Comparison of ENCODE assay signal across 2 cellular contexts in the genomic region with DNA sequence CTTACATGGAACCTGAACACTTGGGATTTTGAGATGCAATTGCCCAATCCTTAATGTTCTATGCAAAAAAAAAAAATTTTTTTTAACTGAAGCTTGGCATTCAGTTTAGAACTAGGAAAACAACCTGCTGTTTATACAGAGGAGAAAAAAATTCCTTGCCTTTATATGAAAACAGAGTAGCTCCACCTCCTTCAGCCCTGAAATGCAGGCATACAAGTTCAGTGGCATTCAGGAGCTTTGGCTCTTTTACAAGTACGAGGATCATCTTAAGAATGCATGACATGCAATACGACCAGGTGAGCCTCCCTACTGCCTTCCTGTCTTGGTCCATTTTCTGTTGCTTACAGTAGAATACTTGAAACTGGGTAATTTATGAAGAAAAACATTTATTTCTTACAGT.
TF ChIP-seq lines count a peak whose summit lies in the region.

No MANE protein-coding gene starts in this region.

TF ChIP-seq in WTC11, 78 proteins besides CTCF, POLR2A, EP300 and RAD21 (continued from another document):
- TF ChIP-seq, protein P1, sequence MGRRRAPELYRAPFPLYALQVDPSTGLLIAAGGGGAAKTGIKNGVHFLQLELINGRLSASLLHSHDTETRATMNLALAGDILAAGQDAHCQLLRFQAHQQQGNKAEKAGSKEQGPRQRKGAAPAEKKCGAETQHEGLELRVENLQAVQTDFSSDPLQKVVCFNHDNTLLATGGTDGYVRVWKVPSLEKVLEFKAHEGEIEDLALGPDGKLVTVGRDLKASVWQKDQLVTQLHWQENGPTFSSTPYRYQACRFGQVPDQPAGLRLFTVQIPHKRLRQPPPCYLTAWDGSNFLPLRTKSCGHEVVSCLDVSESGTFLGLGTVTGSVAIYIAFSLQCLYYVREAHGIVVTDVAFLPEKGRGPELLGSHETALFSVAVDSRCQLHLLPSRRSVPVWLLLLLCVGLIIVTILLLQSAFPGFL (CRISPR knock-in tag; IDR thresholded peaks at IDR 0.05; ENCODE audit: borderline replicate concordance) = no peak
- TF ChIP-seq, protein P2, sequence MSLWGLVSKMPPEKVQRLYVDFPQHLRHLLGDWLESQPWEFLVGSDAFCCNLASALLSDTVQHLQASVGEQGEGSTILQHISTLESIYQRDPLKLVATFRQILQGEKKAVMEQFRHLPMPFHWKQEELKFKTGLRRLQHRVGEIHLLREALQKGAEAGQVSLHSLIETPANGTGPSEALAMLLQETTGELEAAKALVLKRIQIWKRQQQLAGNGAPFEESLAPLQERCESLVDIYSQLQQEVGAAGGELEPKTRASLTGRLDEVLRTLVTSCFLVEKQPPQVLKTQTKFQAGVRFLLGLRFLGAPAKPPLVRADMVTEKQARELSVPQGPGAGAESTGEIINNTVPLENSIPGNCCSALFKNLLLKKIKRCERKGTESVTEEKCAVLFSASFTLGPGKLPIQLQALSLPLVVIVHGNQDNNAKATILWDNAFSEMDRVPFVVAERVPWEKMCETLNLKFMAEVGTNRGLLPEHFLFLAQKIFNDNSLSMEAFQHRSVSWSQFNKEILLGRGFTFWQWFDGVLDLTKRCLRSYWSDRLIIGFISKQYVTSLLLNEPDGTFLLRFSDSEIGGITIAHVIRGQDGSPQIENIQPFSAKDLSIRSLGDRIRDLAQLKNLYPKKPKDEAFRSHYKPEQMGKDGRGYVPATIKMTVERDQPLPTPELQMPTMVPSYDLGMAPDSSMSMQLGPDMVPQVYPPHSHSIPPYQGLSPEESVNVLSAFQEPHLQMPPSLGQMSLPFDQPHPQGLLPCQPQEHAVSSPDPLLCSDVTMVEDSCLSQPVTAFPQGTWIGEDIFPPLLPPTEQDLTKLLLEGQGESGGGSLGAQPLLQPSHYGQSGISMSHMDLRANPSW (CRISPR knock-in tag; conservative IDR thresholded peaks at IDR 0.05; ENCODE audit: low read depth) = no peak
- TF ChIP-seq, protein P3, sequence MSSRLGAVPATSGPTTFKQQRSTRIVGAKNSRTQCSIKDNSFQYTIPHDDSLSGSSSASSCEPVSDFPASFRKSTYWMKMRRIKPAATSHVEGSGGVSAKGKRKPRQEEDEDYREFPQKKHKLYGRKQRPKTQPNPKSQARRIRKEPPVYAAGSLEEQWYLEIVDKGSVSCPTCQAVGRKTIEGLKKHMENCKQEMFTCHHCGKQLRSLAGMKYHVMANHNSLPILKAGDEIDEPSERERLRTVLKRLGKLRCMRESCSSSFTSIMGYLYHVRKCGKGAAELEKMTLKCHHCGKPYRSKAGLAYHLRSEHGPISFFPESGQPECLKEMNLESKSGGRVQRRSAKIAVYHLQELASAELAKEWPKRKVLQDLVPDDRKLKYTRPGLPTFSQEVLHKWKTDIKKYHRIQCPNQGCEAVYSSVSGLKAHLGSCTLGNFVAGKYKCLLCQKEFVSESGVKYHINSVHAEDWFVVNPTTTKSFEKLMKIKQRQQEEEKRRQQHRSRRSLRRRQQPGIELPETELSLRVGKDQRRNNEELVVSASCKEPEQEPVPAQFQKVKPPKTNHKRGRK (CRISPR knock-in tag; IDR thresholded peaks at IDR 0.05; ENCODE audit: borderline replicate concordance) = no peak
- no peak for TF ChIP-seq GTF2I (CRISPR knock-in tag; conservative IDR thresholded peaks at IDR 0.05)
- TF ChIP-seq FOXK1 (CRISPR knock-in tag; IDR thresholded peaks at IDR 0.05) = no peak
- no peak for TF ChIP-seq ZNF317 (CRISPR knock-in tag; IDR thresholded peaks at IDR 0.05; ENCODE audit: borderline replicate concordance, low read depth)
- TF ChIP-seq ATF1 (CRISPR knock-in tag; IDR thresholded peaks at IDR 0.05) = no peak
- no peak for TF ChIP-seq SP1 (CRISPR knock-in tag; conservative IDR thresholded peaks at IDR 0.05)
- no peak for TF ChIP-seq FOXJ3 (CRISPR knock-in tag; IDR thresholded peaks at IDR 0.05; ENCODE audit: borderline replicate concordance)
- TF ChIP-seq, protein P4, sequence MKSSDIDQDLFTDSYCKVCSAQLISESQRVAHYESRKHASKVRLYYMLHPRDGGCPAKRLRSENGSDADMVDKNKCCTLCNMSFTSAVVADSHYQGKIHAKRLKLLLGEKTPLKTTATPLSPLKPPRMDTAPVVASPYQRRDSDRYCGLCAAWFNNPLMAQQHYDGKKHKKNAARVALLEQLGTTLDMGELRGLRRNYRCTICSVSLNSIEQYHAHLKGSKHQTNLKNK (CRISPR knock-in tag; IDR thresholded peaks at IDR 0.05) = no peak
- TF ChIP-seq, protein P5, sequence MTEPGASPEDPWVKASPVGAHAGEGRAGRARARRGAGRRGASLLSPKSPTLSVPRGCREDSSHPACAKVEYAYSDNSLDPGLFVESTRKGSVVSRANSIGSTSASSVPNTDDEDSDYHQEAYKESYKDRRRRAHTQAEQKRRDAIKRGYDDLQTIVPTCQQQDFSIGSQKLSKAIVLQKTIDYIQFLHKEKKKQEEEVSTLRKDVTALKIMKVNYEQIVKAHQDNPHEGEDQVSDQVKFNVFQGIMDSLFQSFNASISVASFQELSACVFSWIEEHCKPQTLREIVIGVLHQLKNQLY (CRISPR knock-in tag; IDR thresholded peaks at IDR 0.05) = no peak
- TF ChIP-seq, protein P6, sequence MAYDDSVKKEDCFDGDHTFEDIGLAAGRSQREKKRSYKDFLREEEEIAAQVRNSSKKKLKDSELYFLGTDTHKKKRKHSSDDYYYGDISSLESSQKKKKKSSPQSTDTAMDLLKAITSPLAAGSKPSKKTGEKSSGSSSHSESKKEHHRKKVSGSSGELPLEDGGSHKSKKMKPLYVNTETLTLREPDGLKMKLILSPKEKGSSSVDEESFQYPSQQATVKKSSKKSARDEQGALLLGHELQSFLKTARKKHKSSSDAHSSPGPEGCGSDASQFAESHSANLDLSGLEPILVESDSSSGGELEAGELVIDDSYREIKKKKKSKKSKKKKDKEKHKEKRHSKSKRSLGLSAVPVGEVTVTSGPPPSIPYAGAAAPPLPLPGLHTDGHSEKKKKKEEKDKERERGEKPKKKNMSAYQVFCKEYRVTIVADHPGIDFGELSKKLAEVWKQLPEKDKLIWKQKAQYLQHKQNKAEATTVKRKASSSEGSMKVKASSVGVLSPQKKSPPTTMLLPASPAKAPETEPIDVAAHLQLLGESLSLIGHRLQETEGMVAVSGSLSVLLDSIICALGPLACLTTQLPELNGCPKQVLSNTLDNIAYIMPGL (CRISPR knock-in tag; IDR thresholded peaks at IDR 0.05) = no peak
- TF ChIP-seq, protein P7, sequence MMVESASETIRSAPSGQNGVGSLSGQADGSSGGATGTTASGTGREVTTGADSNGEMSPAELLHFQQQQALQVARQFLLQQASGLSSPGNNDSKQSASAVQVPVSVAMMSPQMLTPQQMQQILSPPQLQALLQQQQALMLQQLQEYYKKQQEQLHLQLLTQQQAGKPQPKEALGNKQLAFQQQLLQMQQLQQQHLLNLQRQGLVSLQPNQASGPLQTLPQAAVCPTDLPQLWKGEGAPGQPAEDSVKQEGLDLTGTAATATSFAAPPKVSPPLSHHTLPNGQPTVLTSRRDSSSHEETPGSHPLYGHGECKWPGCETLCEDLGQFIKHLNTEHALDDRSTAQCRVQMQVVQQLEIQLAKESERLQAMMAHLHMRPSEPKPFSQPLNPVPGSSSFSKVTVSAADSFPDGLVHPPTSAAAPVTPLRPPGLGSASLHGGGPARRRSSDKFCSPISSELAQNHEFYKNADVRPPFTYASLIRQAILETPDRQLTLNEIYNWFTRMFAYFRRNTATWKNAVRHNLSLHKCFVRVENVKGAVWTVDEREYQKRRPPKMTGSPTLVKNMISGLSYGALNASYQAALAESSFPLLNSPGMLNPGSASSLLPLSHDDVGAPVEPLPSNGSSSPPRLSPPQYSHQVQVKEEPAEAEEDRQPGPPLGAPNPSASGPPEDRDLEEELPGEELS (CRISPR knock-in tag; IDR thresholded peaks at IDR 0.05) = no peak

TF ChIP-seq in SK-N-SH treated with all-trans-retinoic acid at 6 μM for 48 hours, 23 proteins besides CTCF, POLR2A, EP300 and RAD21 (continued from another document):
- TF ChIP-seq, protein P8, sequence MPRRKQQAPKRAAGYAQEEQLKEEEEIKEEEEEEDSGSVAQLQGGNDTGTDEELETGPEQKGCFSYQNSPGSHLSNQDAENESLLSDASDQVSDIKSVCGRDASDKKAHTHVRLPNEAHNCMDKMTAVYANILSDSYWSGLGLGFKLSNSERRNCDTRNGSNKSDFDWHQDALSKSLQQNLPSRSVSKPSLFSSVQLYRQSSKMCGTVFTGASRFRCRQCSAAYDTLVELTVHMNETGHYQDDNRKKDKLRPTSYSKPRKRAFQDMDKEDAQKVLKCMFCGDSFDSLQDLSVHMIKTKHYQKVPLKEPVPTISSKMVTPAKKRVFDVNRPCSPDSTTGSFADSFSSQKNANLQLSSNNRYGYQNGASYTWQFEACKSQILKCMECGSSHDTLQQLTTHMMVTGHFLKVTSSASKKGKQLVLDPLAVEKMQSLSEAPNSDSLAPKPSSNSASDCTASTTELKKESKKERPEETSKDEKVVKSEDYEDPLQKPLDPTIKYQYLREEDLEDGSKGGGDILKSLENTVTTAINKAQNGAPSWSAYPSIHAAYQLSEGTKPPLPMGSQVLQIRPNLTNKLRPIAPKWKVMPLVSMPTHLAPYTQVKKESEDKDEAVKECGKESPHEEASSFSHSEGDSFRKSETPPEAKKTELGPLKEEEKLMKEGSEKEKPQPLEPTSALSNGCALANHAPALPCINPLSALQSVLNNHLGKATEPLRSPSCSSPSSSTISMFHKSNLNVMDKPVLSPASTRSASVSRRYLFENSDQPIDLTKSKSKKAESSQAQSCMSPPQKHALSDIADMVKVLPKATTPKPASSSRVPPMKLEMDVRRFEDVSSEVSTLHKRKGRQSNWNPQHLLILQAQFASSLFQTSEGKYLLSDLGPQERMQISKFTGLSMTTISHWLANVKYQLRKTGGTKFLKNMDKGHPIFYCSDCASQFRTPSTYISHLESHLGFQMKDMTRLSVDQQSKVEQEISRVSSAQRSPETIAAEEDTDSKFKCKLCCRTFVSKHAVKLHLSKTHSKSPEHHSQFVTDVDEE (CRISPR knock-in tag; IDR thresholded peaks at IDR 0.05) = no peak
- TF ChIP-seq ARNTL (CRISPR knock-in tag; IDR thresholded peaks at IDR 0.05; ENCODE audit: borderline replicate concordance, low read depth) = no peak
- TF ChIP-seq GLIS3 (CRISPR knock-in tag; IDR thresholded peaks at IDR 0.05) = no peak
- TF ChIP-seq ESRRG (CRISPR knock-in tag; IDR thresholded peaks at IDR 0.05) = no peak
- TF ChIP-seq, protein P9, sequence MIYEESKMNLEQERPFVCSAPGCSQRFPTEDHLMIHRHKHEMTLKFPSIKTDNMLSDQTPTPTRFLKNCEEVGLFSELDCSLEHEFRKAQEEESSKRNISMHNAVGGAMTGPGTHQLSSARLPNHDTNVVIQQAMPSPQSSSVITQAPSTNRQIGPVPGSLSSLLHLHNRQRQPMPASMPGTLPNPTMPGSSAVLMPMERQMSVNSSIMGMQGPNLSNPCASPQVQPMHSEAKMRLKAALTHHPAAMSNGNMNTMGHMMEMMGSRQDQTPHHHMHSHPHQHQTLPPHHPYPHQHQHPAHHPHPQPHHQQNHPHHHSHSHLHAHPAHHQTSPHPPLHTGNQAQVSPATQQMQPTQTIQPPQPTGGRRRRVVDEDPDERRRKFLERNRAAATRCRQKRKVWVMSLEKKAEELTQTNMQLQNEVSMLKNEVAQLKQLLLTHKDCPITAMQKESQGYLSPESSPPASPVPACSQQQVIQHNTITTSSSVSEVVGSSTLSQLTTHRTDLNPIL (CRISPR knock-in tag; IDR thresholded peaks at IDR 0.05; ENCODE audit: low read depth) = no peak
- no peak for TF ChIP-seq RARB (CRISPR knock-in tag; IDR thresholded peaks at IDR 0.05)
- no peak for TF ChIP-seq ZC3H10 (CRISPR knock-in tag; IDR thresholded peaks at IDR 0.05)
- TF ChIP-seq, protein P10, sequence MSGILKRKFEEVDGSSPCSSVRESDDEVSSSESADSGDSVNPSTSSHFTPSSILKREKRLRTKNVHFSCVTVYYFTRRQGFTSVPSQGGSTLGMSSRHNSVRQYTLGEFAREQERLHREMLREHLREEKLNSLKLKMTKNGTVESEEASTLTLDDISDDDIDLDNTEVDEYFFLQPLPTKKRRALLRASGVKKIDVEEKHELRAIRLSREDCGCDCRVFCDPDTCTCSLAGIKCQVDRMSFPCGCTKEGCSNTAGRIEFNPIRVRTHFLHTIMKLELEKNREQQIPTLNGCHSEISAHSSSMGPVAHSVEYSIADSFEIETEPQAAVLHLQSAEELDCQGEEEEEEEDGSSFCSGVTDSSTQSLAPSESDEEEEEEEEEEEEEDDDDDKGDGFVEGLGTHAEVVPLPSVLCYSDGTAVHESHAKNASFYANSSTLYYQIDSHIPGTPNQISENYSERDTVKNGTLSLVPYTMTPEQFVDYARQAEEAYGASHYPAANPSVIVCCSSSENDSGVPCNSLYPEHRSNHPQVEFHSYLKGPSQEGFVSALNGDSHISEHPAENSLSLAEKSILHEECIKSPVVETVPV (CRISPR knock-in tag; IDR thresholded peaks at IDR 0.05) = no peak
- TF ChIP-seq ZFP3 (CRISPR knock-in tag; IDR thresholded peaks at IDR 0.05) = no peak
- TF ChIP-seq ZNF70 (CRISPR knock-in tag; IDR thresholded peaks at IDR 0.05) = no peak
